In the genomic region with DNA sequence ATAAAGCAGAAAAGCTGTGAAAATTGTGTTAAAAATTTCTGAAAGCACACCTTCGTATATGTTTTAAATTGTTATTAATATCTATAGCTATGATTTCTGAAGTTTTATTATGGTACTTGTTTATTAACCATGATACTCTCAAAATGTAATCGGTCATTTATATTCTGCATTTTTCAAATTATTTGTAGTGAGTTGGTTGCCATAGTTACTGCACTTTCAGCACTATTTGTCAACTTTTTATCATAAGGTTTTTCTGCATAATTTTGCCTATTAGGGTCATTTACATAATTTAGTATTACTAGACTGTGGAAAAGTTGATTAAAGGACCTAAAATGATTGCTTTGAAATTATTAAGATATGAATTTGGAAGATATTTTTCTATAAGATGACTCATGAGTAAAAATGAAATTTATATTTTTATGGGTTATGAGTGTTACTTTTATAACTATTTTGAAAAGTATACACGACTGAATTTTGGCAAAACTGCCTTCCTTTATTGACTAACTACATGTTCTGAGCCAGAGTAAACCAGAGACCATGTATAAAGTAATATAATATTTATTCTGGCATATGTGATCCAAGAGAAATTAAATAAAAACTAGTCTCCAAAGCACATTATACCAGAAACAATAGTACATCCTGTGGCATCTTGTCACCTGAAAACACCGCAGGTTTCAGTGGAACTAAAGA, we compare ENCODE assay signal across 24 cellular contexts. TPM values are rescaled to one million over a fixed set of nuclear protein-coding genes. Genes with fewer than 3 reads are reported as not detected.
"Had no signal": no experiment of that assay in that cellular context is flagged by ENCODE, and none has a peak within 500 bp of the region (broad histone marks: within the 10 kb centered on the region; RNA-seq: fewer than 3 reads in every experiment).

No MANE protein-coding gene starts in this region.

- H3K9me3 Mint-ChIP-seq: activated B cell treated with CpG ODN at 0.5 μM for 24 hours; activated CD8-positive, alpha-beta T cell treated with anti-CD3 and anti-CD28 coated beads for 36 hours; activated naive CD4-positive, alpha-beta T cell treated with anti-CD3 and anti-CD28 coated beads, Interleukin-2, amount 50 U/mL, for 24 hours; naive thymus-derived CD8-positive, alpha-beta T cell; stimulated activated naive B cell treated with anti-CD40 and anti-IgM and Interleukin-4, amounts not matched to agents 10 μg/mL and 1 μg/mL and 100 μg/mL, for 72 hours had no signal

- H3K27ac ChIP-seq: neutrophil had no signal

- DNase-seq: activated B cell treated with CpG ODN at 0.5 μM for 24 hours; activated CD4-positive, alpha-beta T cell treated with anti-CD3 and anti-CD28 coated beads for 48 hours; activated CD8-positive, alpha-beta T cell treated with anti-CD3 and anti-CD28 coated beads for 36 hours; activated effector memory CD4-positive, alpha-beta T cell treated with anti-CD3 and anti-CD28 coated beads, Interleukin-2, amount 50 U/mL, for 16 hours; activated T-cell treated with anti-CD3 and anti-CD28 coated beads, Interleukin-2, amount 50 U/mL, for 48 hours; central memory CD4-positive, alpha-beta T cell; effector CD8-positive, alpha-beta T cell; foreskin melanocyte; head of caudate nucleus; islet precursor cell; mammary epithelial cell; naive thymus-derived CD8-positive, alpha-beta T cell; stimulated activated CD4-positive, alpha-beta T cell treated with anti-CD3 and anti-CD28 coated beads, Interleukin-2, amount 100 ng/mL, for 48 hours; stimulated activated naive B cell treated with anti-CD40 and anti-IgM and Interleukin-4, amounts not matched to agents 10 μg/mL and 1 μg/mL and 100 μg/mL, for 72 hours; substantia nigra; trophoblast cell had no signal

- H3K9me3 ChIP-seq: adrenal gland, neutrophil had no signal

- H3K36me3 ChIP-seq: adrenal gland, neutrophil had no signal

- H3K4me1 ChIP-seq: adrenal gland had no signal

- H3K36me3 Mint-ChIP-seq: activated naive CD4-positive, alpha-beta T cell treated with anti-CD3 and anti-CD28 coated beads, Interleukin-2, amount 50 U/mL, for 24 hours; naive thymus-derived CD8-positive, alpha-beta T cell; stimulated activated naive B cell treated with anti-CD40 and anti-IgM and Interleukin-4, amounts not matched to agents 10 μg/mL and 1 μg/mL and 100 μg/mL, for 72 hours had no signal

- ATAC-seq: activated CD8-positive, alpha-beta T cell treated with anti-CD3 and anti-CD28 coated beads for 36 hours; left lobe of liver; naive thymus-derived CD8-positive, alpha-beta T cell; stimulated activated naive B cell treated with anti-CD40 and anti-IgM and Interleukin-4, amounts not matched to agents 10 μg/mL and 1 μg/mL and 100 μg/mL, for 72 hours had no signal

- H3K4me3 ChIP-seq: adrenal gland had no signal

- H3K27ac Mint-ChIP-seq: activated B cell treated with CpG ODN at 0.5 μM for 24 hours; activated CD8-positive, alpha-beta T cell treated with anti-CD3 and anti-CD28 coated beads for 36 hours; activated naive CD4-positive, alpha-beta T cell treated with anti-CD3 and anti-CD28 coated beads, Interleukin-2, amount 50 U/mL, for 24 hours; naive thymus-derived CD8-positive, alpha-beta T cell; stimulated activated naive B cell treated with anti-CD40 and anti-IgM and Interleukin-4, amounts not matched to agents 10 μg/mL and 1 μg/mL and 100 μg/mL, for 72 hours had no signal

- H3K27me3 Mint-ChIP-seq: activated B cell treated with CpG ODN at 0.5 μM for 24 hours; stimulated activated naive B cell treated with anti-CD40 and anti-IgM and Interleukin-4, amounts not matched to agents 10 μg/mL and 1 μg/mL and 100 μg/mL, for 72 hours had no signal

- H3K27me3 ChIP-seq: adrenal gland, neutrophil had no signal

- H3K4me1 Mint-ChIP-seq: activated naive CD4-positive, alpha-beta T cell treated with anti-CD3 and anti-CD28 coated beads, Interleukin-2, amount 50 U/mL, for 24 hours had no signal

- H3K4me3 Mint-ChIP-seq: activated B cell treated with CpG ODN at 0.5 μM for 24 hours; activated CD8-positive, alpha-beta T cell treated with anti-CD3 and anti-CD28 coated beads for 36 hours; activated naive CD4-positive, alpha-beta T cell treated with anti-CD3 and anti-CD28 coated beads, Interleukin-2, amount 50 U/mL, for 24 hours; naive thymus-derived CD8-positive, alpha-beta T cell; stimulated activated naive B cell treated with anti-CD40 and anti-IgM and Interleukin-4, amounts not matched to agents 10 μg/mL and 1 μg/mL and 100 μg/mL, for 72 hours had no signal

RNA-seq across cellular contexts. Expression of gene AGR2, which starts 7.9 kb away (rescaled TPM):
- total RNA-seq: activated B cell treated with CpG ODN at 0.5 μM for 24 hours; activated CD8-positive, alpha-beta T cell treated with anti-CD3 and anti-CD28 coated beads for 36 hours; fibroblast of lung; mononuclear cell; naive thymus-derived CD8-positive, alpha-beta T cell; posterior vena cava; T-helper 2 cell treated with Interferon-gamma antibody and Interleukin-4, amounts not matched to agents 100 ng/mL and 5 ng/mL, for 36 hours had no signal
